Comparison of ENCODE assay signal across 9 cellular contexts in genomic region chr11:75557649-75558494, GRCh38. TPM values are rescaled to one million over a fixed set of nuclear protein-coding genes. Genes with fewer than 3 reads are reported as not detected.
DNase-seq lines count a peak whose midpoint lies in the region; ATAC-seq and TF ChIP-seq lines count a peak whose summit lies in the region.
"Had no signal": no experiment of that assay in that cellular context is flagged by ENCODE, and none has a peak within 500 bp of the region (broad histone marks: within the 10 kb centered on the region; RNA-seq: fewer than 3 reads in every experiment).

No MANE protein-coding gene starts in this region.

- H3K9me3 ChIP-seq in right lobe of liver (no peaks in the 10 kb centered on the region), thoracic aorta (no peaks in the 10 kb centered on the region)

- peak overlapping the region; percentile 70 for H3K27ac ChIP-seq in caudate nucleus (ENCODE audit: low read depth, low read length)
- H3K27ac ChIP-seq in right lobe of liver, result peak overlapping the region; percentile 47 to 78 (median 51)
- peak overlapping the region; percentile 100 for H3K27ac ChIP-seq in thoracic aorta

- 73% methylated on average over 8 of the region's 17 CpGs for WGBS in right lobe of liver (ENCODE audit: insufficient coverage, low coverage, low lambda C conversion rate, missing lambda C conversion rate)

- H3K36me3 ChIP-seq in right lobe of liver (no peaks in the 10 kb centered on the region), thoracic aorta (no peaks in the 10 kb centered on the region)

- H3K4me1 ChIP-seq in right lobe of liver, result no peaks in the 10 kb centered on the region
- peaks cover 37 to 82% of the 10 kb centered on the region in 2 donors for H3K4me1 ChIP-seq in thoracic aorta (ENCODE audit: control insufficient read depth in 1 of 2, low read depth in 2 of 2)

- H3K4me3 ChIP-seq in HFF-Myc (replicated peaks; ENCODE audit: low read depth, low read length), result peak overlapping the region; percentile 8; the same call in 1 of the 2 replicates
- H3K4me3 ChIP-seq in right lobe of liver, result no peak overlapping the region
- peak overlapping the region; percentile 51 for H3K4me3 ChIP-seq in thoracic aorta

- intact Hi-C loops in right lobe of liver (cut with DNase I), result no loop called here

- DNase-seq in HFF-Myc (ENCODE audit: extremely low read depth, low read depth) (peak; percentile 87), caudate nucleus (lab: John Stamatoyannopoulos, UW) (no peak), right lobe of liver (no peak), thoracic aorta (ENCODE audit: low spot score) (no peak), activated T-cell treated with anti-CD3 and anti-CD28 coated beads for 4 hours (no peak), GOT3 (lab: John Stamatoyannopoulos, UW) (no peak)
- DNase-seq in activated CD8-positive, alpha-beta memory T cell treated with anti-CD3 and anti-CD28 coated beads for 24 hours, result no peak
- DNase-seq: activated CD8-positive, alpha-beta T cell treated with anti-CD3 and anti-CD28 coated beads, Interleukin-2, amount 10 ng/mL, durations not matched to agents 7 days and 5 days had no signal

- ATAC-seq in right lobe of liver (no peak), thoracic aorta (ENCODE audit: insufficient number of reproducible peaks, low FRiP score, low read depth) (peak; percentile 23), HG03097 (IDR thresholded peaks at IDR 0.05; ENCODE audit: low FRiP score, unreplicated experiment) (no peak)
- ATAC-seq: activated CD8-positive, alpha-beta T cell treated with anti-CD3 and anti-CD28 coated beads, Interleukin-2, amount 10 ng/mL, durations not matched to agents 7 days and 5 days had no signal

- H3K27me3 ChIP-seq in right lobe of liver (no peaks in the 10 kb centered on the region), thoracic aorta (replicated peaks; ENCODE audit: insufficient read depth) (no peaks in the 10 kb centered on the region)

- TF ChIP-seq POLR2A in right lobe of liver (IDR thresholded peaks at IDR 0.05), result no peak

- TF ChIP-seq CTCF in HFF-Myc (IDR thresholded peaks at IDR 0.05; ENCODE audit: low read depth, low read length, missing control alignments) (no peak), right lobe of liver (IDR thresholded peaks at IDR 0.05) (no peak), thoracic aorta (IDR thresholded peaks at IDR 0.05) (no peak)

RNA-seq across cellular contexts. Expression of gene SERPINH1, which starts 4.2 kb away (rescaled TPM):
- 10 to 100 TPM; 14.6 to 44.3 (median 33.8) TPM for total RNA-seq in right lobe of liver
- 100 to 1,000 TPM; 367 to 480 TPM for total RNA-seq in thoracic aorta

RNA-seq across cellular contexts. Expression of gene GDPD5, which starts 32.1 kb away (rescaled TPM):
- total RNA-seq in right lobe of liver (10 to 100 TPM in 1 of 6 experiments, 1 to 10 TPM in 5; 2.0 to 10.7 (median 4.1) TPM), thoracic aorta (10 to 100 TPM; 30.8 to 34.9 TPM)

Comparison
In these comparisons a context has a peak if more than half of its experiments do, and no peak if none do; other contexts are left out.
1. H3K4me3 ChIP-seq: peak in HFF-Myc (single experiment) and thoracic aorta (single experiment); none in right lobe of liver (0 of 3).
2. RNA of gene SERPINH1, which starts 4.2 kb away (total RNA-seq): 367 to 480 TPM in thoracic aorta; 14.6 to 44.3 TPM in right lobe of liver; every median in the first group is over 4 times any median in the second.
3. Peak in every context shown above with its lines, with median percentiles within 50 percentile points of each other: H3K27ac ChIP-seq.